In genomic region chr13:99227331-99227900, GRCh38 we compare ENCODE assay signal across 15 cellular contexts. TPM values are rescaled to one million over a fixed set of nuclear protein-coding genes. Genes with fewer than 3 reads are reported as not detected.
A peak's percentile ranks its signal among the peaks of the same experiment; 100 is the strongest.
DNase-seq lines count a peak whose midpoint lies in the region; ATAC-seq, FAIRE-seq and TF ChIP-seq lines count a peak whose summit lies in the region.
"Had no signal": no experiment of that assay in that cellular context is flagged by ENCODE, and none has a peak within 500 bp of the region (broad histone marks: within the 10 kb centered on the region; RNA-seq: fewer than 3 reads in every experiment).

No MANE protein-coding gene starts in this region.

- in situ Hi-C loops in GM12878 (cut with MboI) = no loop called here

- no peak for DNase-seq in activated naive CD4-positive, alpha-beta T cell (lab: John Stamatoyannopoulos, UW)
- no peak for DNase-seq in GM12878 (ENCODE audit: low read depth, low spot score)
- DNase-seq in stimulated activated naive CD8-positive, alpha-beta T cell treated with anti-CD3 and anti-CD28 coated beads, Interleukin-15, amount 100 ng/mL, for 72 hours = no peak
- no peak for DNase-seq in GM10266 (ENCODE audit: extremely low spot score)
- no peak for DNase-seq in DMS 273 (lab: John Stamatoyannopoulos, UW; ENCODE audit: unreplicated experiment)
- no peak for DNase-seq in D341Med (ENCODE audit: low spot score)
- DNase-seq: activated CD8-positive, alpha-beta memory T cell treated with anti-CD3 and anti-CD28 coated beads, Interleukin-2, amount 50 U/mL, for 48 hours; Right ventricle myocardium superior; stimulated activated CD4-positive, alpha-beta T cell treated with anti-CD3 and anti-CD28 coated beads, Interleukin-15, amount 100 ng/mL, for 24 hours had no signal

- POLR2A ChIA-PET in GM12878 (lab: Charles Lee) = interaction anchor here (0.7 to 1.2 kb wide), 3 partner anchors 10 to 29 kb away, joined by 3 read pairs; no protein-coding TSS in a partner anchor

- H3K4me1 Mint-ChIP-seq in activated naive CD4-positive, alpha-beta T cell treated with anti-CD3 and anti-CD28 coated beads, Interleukin-2, amount 50 U/mL, for 24 hours = peaks cover 89% of the 10 kb centered on the region
- peaks cover 94% of the 10 kb centered on the region for H3K4me1 Mint-ChIP-seq in stimulated activated naive CD8-positive, alpha-beta T cell treated with anti-CD3 and anti-CD28 coated beads, Interleukin-15, amount 100 ng/mL, for 72 hours

- peak overlapping the region; percentile 21 for H3K27ac Mint-ChIP-seq in activated naive CD4-positive, alpha-beta T cell treated with anti-CD3 and anti-CD28 coated beads, Interleukin-2, amount 50 U/mL, for 24 hours
- peak overlapping the region in 1 of 2 donors; percentile 50 for H3K27ac Mint-ChIP-seq in stimulated activated naive CD8-positive, alpha-beta T cell treated with anti-CD3 and anti-CD28 coated beads, Interleukin-15, amount 100 ng/mL, for 72 hours

- H3K27ac ChIP-seq in OCI-LY3 (ENCODE audit: low read length) (no peak overlapping the region), GM12878 (ENCODE audit: control insufficient read depth, insufficient read depth) (peak overlapping the region; percentile 87)
- H3K27ac ChIP-seq: gastroesophageal sphincter had no signal

- H3K4me3 ChIP-seq in OCI-LY3 (ENCODE audit: low read length) = no peak overlapping the region
- H3K4me3 ChIP-seq in GM12878 = no peak overlapping the region
- H3K4me3 ChIP-seq: gastroesophageal sphincter had no signal

- no peak for FAIRE-seq in GM12878 (lab: Jason Lieb, UNC)

- H3K79me2 ChIP-seq in OCI-LY3 (ENCODE audit: low read length) (peaks cover 65% of the 10 kb centered on the region), GM12878 (ENCODE audit: control insufficient read depth, insufficient read depth, low read length) (peaks cover 62% of the 10 kb centered on the region)

- peak overlapping the region; percentile 65 for H3K4me3 Mint-ChIP-seq in activated naive CD4-positive, alpha-beta T cell treated with anti-CD3 and anti-CD28 coated beads, Interleukin-2, amount 50 U/mL, for 24 hours
- peak overlapping the region; percentile 12 to 65 for H3K4me3 Mint-ChIP-seq in stimulated activated naive CD8-positive, alpha-beta T cell treated with anti-CD3 and anti-CD28 coated beads, Interleukin-15, amount 100 ng/mL, for 72 hours

- no peak for TF ChIP-seq EP300 in GM12878 (IDR thresholded peaks at IDR 0.05; ENCODE audit: borderline replicate concordance in 1 of 2, control insufficient read depth in 1 of 2, low read depth in 2 of 2, low read length in 2 of 2)

- TF ChIP-seq CTCF in OCI-LY3 (IDR thresholded peaks at IDR 0.05; ENCODE audit: low read depth, low read length) (no peak), GM12878 (IDR thresholded peaks at IDR 0.05 in 2 of 3, conservative IDR thresholded peaks at IDR 0.05 in 1 of 3; ENCODE audit: control insufficient read depth in 2 of 3, extremely low read depth in 1 of 3, insufficient read depth in 1 of 3, low read depth in 3 of 3, low read length in 3 of 3) (no peak), GM10266 (IDR thresholded peaks at IDR 0.05; ENCODE audit: control insufficient read depth, insufficient read depth, low read depth, missing control alignments) (no peak)

- no peaks in the 10 kb centered on the region for H3K9me3 Mint-ChIP-seq in activated naive CD4-positive, alpha-beta T cell treated with anti-CD3 and anti-CD28 coated beads, Interleukin-2, amount 50 U/mL, for 24 hours
- no peaks in the 10 kb centered on the region for H3K9me3 Mint-ChIP-seq in stimulated activated naive CD8-positive, alpha-beta T cell treated with anti-CD3 and anti-CD28 coated beads, Interleukin-15, amount 100 ng/mL, for 72 hours

- H3K9me3 ChIP-seq in OCI-LY3 (ENCODE audit: insufficient read depth, low read length) (no peaks in the 10 kb centered on the region), GM12878 (replicated peaks; ENCODE audit: control insufficient read depth, insufficient read depth, low read length) (no peaks in the 10 kb centered on the region; the same call in 2 of the 3 replicates)
- H3K9me3 ChIP-seq: gastroesophageal sphincter had no signal

- TF ChIP-seq POLR2A in GM12878 (IDR thresholded peaks at IDR 0.05; ENCODE audit: low read depth, low read length) = no peak

- H3K9ac ChIP-seq in OCI-LY3 (ENCODE audit: low read length) (no peak overlapping the region), GM12878 (ENCODE audit: control insufficient read depth, insufficient read depth, low read length) (no peak overlapping the region)

- RAD21 ChIA-PET in GM12878 (lab: Charles Lee; ENCODE audit: unreplicated experiment) = interaction anchor here (0.9 to 1.7 kb wide), 6 partner anchors 23 to 51 kb away, joined by 3 to 6 read pairs (median 4); partner anchors contain the start of genes GPR18 and UBAC2

- no peak for ATAC-seq in GM12878
- peak; percentile 2 for ATAC-seq in stimulated activated naive CD8-positive, alpha-beta T cell treated with anti-CD3 and anti-CD28 coated beads, Interleukin-15, amount 100 ng/mL, for 72 hours
- ATAC-seq: gastroesophageal sphincter had no signal

- H3K4me2 ChIP-seq in OCI-LY3 (ENCODE audit: low read length) (0 out of 2 replicates have a peak overlapping the region, but pooled peaks have one; percentile 72), GM12878 (ENCODE audit: control insufficient read depth, insufficient read depth) (peak overlapping the region; percentile 89)

- H3K36me3 Mint-ChIP-seq in activated naive CD4-positive, alpha-beta T cell treated with anti-CD3 and anti-CD28 coated beads, Interleukin-2, amount 50 U/mL, for 24 hours = peaks cover 13% of the 10 kb centered on the region

- H3K4me1 ChIP-seq in OCI-LY3 (ENCODE audit: low read length) = peaks cover 40% of the 10 kb centered on the region
- peaks cover 49% of the 10 kb centered on the region for H3K4me1 ChIP-seq in GM12878 (ENCODE audit: control insufficient read depth, insufficient read depth, low read length)

- TF ChIP-seq RAD21 in GM12878 (IDR thresholded peaks at IDR 0.05; ENCODE audit: insufficient read depth, low read depth, low read length) = no peak

- H3K27me3 ChIP-seq in OCI-LY3 (ENCODE audit: low read depth, low read length) (peaks cover 16% of the 10 kb centered on the region), GM12878 (replicated peaks in 1 of 2; ENCODE audit: control insufficient read depth in 2 of 2, insufficient read depth in 2 of 2, low read length in 1 of 2) (no peaks in the 10 kb centered on the region)
- H3K27me3 ChIP-seq: gastroesophageal sphincter had no signal

- SMC1A ChIA-PET in GM12878 (lab: Charles Lee; ENCODE audit: uncharacterized antibody, unreplicated experiment) = interaction anchor here (0.7 to 1.7 kb wide), 8 partner anchors 13 to 1055 kb away, joined by 3 to 18 read pairs (median 4); partner anchors contain the start of gene GPR18

- H4K20me1 ChIP-seq in OCI-LY3 (ENCODE audit: insufficient read depth, low read length) (peaks cover 89% of the 10 kb centered on the region), GM12878 (ENCODE audit: control insufficient read depth, insufficient read depth) (peaks cover 4% of the 10 kb centered on the region; the same call in 1 of the 2 replicates)

- no peaks in the 10 kb centered on the region for H3K27me3 Mint-ChIP-seq in activated naive CD4-positive, alpha-beta T cell treated with anti-CD3 and anti-CD28 coated beads, Interleukin-2, amount 50 U/mL, for 24 hours
- H3K27me3 Mint-ChIP-seq in stimulated activated naive CD8-positive, alpha-beta T cell treated with anti-CD3 and anti-CD28 coated beads, Interleukin-15, amount 100 ng/mL, for 72 hours = no peaks in the 10 kb centered on the region

- BruUV-seq in GM12878 (replicated peaks; lab: Mats Ljungman, UMichigan) = no TSS peak

- intact Hi-C loops in GM12878 (cut with micrococcal nuclease; ENCODE audit: unreplicated experiment) = no loop called here

- 90% methylated on average over 6 of the region's 6 CpGs for WGBS in GM12878 (ENCODE audit: insufficient coverage, insufficient replicate concordance, low lambda C conversion rate, missing lambda C conversion rate)

- no peak overlapping the region for H2AFZ ChIP-seq in OCI-LY3 (ENCODE audit: low read depth, low read length)
- H2AFZ ChIP-seq in GM12878 (ENCODE audit: control insufficient read depth, low read depth, low read length) = no peak overlapping the region

- CTCF ChIA-PET in GM12878 (lab: Yijun Ruan, JAX) = interaction anchor here (0.6 to 1.6 kb wide), 9 partner anchors 24 to 197 kb away, joined by 3 to 10 read pairs (median 3); partner anchors contain the start of genes GPR18 and UBAC2

- H3K36me3 ChIP-seq in OCI-LY3 (replicated peaks; ENCODE audit: low read depth, low read length) = peaks cover 16% of the 10 kb centered on the region
- no peaks in the 10 kb centered on the region for H3K36me3 ChIP-seq in GM12878 (ENCODE audit: control insufficient read depth in 2 of 2, insufficient read depth in 2 of 2, low read length in 1 of 2)
- H3K36me3 ChIP-seq: gastroesophageal sphincter had no signal

RNA-seq across cellular contexts. Expression of gene UBAC2, which starts 26.8 kb away (rescaled TPM):
- total RNA-seq in GM12878 (2013; cell fraction: nucleolus; rRNA removed) = 31.8 and 34.8 TPM in 2 replicates
- total RNA-seq in GM12878 (2014; rRNA removed) = 15.2 and 16.9 TPM in 2 replicates
- 12.1 and 13.4 TPM in 2 replicates for total RNA-seq in GM12878 (2014; rRNA removed; fragmentation: Illumina TruSeq; extraction: Trizol)
- 18.7 and 20.0 TPM in 2 replicates for total RNA-seq in GM12878 (2021)
- polyA plus RNA-seq in GM12878 (2011; ENCODE audit: low read depth) = 11.5 TPM
- polyA plus RNA-seq in GM12878 (2011; rRNA removed) = 54.6 and 60.2 TPM in 2 replicates
- polyA plus RNA-seq in GM12878 (2011; cell fraction: cytosol; rRNA removed) = 37.5 and 44.5 TPM in 2 replicates
- polyA plus RNA-seq in GM12878 (2011; cell fraction: nucleus; rRNA removed) = 25.7 and 30.0 TPM in 2 replicates
- polyA plus RNA-seq in GM12878 (2012) = 15.2 and 21.6 TPM in 2 replicates
- 18.0 and 22.3 TPM in 2 replicates for polyA plus RNA-seq in GM12878 (2014; fragmentation: Illumina TruSeq; extraction: Trizol)
- polyA plus RNA-seq in GM12878 (2014; fragmentation: Nextera tagmentation; extraction: Ambion mirVana) = 1 to 10 TPM; 3.0 to 4.1 TPM
- 14.5 and 17.0 TPM in 2 replicates for polyA plus RNA-seq in GM12878 (2014; rRNA removed)
- 10 to 100 TPM; 32.5 to 35.1 TPM for polyA plus RNA-seq in GM12878 (2016; fragmentation: Nextera tagmentation; extraction: Ambion mirVana)
- polyA minus RNA-seq in GM12878 (2011; rRNA and poly(A)+ RNA removed) = 31.2 and 33.4 TPM in 2 replicates
- polyA minus RNA-seq in GM12878 (2011; cell fraction: cytosol; rRNA and poly(A)+ RNA removed) = 10.8 and 11.0 TPM in 2 replicates
- 17.5 and 28.3 TPM in 2 replicates for polyA minus RNA-seq in GM12878 (2011; cell fraction: nucleus; rRNA and poly(A)+ RNA removed)

RNA-seq across cellular contexts. Expression of gene GPR18, which starts 30.8 kb away (rescaled TPM):
- 1.7 and 2.5 TPM in 2 replicates for total RNA-seq in GM12878 (2013; cell fraction: nucleolus; rRNA removed)
- 4.9 and 5.1 TPM in 2 replicates for total RNA-seq in GM12878 (2014; rRNA removed)
- total RNA-seq in GM12878 (2014; rRNA removed; fragmentation: Illumina TruSeq; extraction: Trizol) = 5.3 and 6.2 TPM in 2 replicates
- 3.9 and 4.8 TPM in 2 replicates for total RNA-seq in GM12878 (2021)
- 2.3 TPM for polyA plus RNA-seq in GM12878 (2011; ENCODE audit: low read depth)
- polyA plus RNA-seq in GM12878 (2011; rRNA removed) = 12.9 and 20.6 TPM in 2 replicates
- 8.3 and 9.1 TPM in 2 replicates for polyA plus RNA-seq in GM12878 (2011; cell fraction: cytosol; rRNA removed)
- polyA plus RNA-seq in GM12878 (2011; cell fraction: nucleus; rRNA removed) = 8.1 and 9.8 TPM in 2 replicates
- polyA plus RNA-seq in GM12878 (2012) = 1.4 and 2.2 TPM in 2 replicates
- 8.4 and 12.7 TPM in 2 replicates for polyA plus RNA-seq in GM12878 (2014; fragmentation: Illumina TruSeq; extraction: Trizol)
- polyA plus RNA-seq in GM12878 (2014; fragmentation: Nextera tagmentation; extraction: Ambion mirVana) = 1 to 10 TPM; 3.9 to 8.4 TPM
- polyA plus RNA-seq in GM12878 (2014; rRNA removed) = 3.3 and 4.4 TPM in 2 replicates
- polyA plus RNA-seq in GM12878 (2016; fragmentation: Nextera tagmentation; extraction: Ambion mirVana) = 1 to 10 TPM; 4.3 to 5.5 TPM
- 18.5 and 26.6 TPM in 2 replicates for polyA minus RNA-seq in GM12878 (2011; rRNA and poly(A)+ RNA removed)
- polyA minus RNA-seq in GM12878 (2011; cell fraction: cytosol; rRNA and poly(A)+ RNA removed) = 5.2 and 5.4 TPM in 2 replicates
- 7.4 and 9.3 TPM in 2 replicates for polyA minus RNA-seq in GM12878 (2011; cell fraction: nucleus; rRNA and poly(A)+ RNA removed)
- total RNA-seq: Daoy, gastroesophageal sphincter, LHCN-M2, posterior vena cava, Right ventricle myocardium superior had no signal
